1 cellular context compared by ENCODE assay signal in the genomic region with DNA sequence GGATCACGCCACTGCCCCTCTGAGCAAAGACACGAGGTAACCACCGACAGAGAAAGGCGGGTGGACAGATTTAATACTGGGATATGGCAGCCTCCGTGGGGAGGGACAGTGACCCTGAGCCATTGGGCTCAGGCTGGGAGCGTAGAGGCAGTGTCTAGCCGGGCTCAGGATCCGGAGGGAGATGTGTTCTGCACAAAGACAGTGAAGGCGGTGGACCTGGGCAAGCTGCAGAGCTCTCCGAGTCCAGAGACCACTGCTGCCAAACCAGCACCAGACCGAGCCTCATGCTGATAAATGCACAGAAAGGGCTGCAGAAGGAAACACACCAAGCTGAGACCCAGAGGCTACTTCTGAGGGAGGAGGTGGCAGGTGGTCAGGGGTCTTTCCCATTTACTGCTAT.
TF ChIP-seq lines count a peak whose summit lies in the region.

No MANE protein-coding gene starts in this region.

TF ChIP-seq in GM23338, 12 proteins besides CTCF, POLR2A, EP300 and RAD21:
- TF ChIP-seq CREB1 (CRISPR knock-in tag; IDR thresholded peaks at IDR 0.05; ENCODE audit: low read depth) (no peak), EZH2phosphoT487 (IDR thresholded peaks at IDR 0.05; ENCODE audit: unreplicated experiment) (no peak), JUNB (IDR thresholded peaks at IDR 0.05; ENCODE audit: unreplicated experiment) (no peak), NANOG (IDR thresholded peaks at IDR 0.05; ENCODE audit: borderline replicate concordance) (no peak), ZNF114 (CRISPR knock-in tag; IDR thresholded peaks at IDR 0.05) (no peak), STAT1 (IDR thresholded peaks at IDR 0.05; ENCODE audit: unreplicated experiment) (no peak), EZH2 (IDR thresholded peaks at IDR 0.05; ENCODE audit: low read depth, unreplicated experiment) (no peak), POLR2AphosphoS5 (IDR thresholded peaks at IDR 0.05; ENCODE audit: low read depth) (no peak), ZNF331 (CRISPR knock-in tag; IDR thresholded peaks at IDR 0.05; ENCODE audit: low read depth) (no peak)
- TF ChIP-seq, protein P1, sequence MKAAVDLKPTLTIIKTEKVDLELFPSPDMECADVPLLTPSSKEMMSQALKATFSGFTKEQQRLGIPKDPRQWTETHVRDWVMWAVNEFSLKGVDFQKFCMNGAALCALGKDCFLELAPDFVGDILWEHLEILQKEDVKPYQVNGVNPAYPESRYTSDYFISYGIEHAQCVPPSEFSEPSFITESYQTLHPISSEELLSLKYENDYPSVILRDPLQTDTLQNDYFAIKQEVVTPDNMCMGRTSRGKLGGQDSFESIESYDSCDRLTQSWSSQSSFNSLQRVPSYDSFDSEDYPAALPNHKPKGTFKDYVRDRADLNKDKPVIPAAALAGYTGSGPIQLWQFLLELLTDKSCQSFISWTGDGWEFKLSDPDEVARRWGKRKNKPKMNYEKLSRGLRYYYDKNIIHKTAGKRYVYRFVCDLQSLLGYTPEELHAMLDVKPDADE (IDR thresholded peaks at IDR 0.05), result no peak
- TF ChIP-seq, protein P2, sequence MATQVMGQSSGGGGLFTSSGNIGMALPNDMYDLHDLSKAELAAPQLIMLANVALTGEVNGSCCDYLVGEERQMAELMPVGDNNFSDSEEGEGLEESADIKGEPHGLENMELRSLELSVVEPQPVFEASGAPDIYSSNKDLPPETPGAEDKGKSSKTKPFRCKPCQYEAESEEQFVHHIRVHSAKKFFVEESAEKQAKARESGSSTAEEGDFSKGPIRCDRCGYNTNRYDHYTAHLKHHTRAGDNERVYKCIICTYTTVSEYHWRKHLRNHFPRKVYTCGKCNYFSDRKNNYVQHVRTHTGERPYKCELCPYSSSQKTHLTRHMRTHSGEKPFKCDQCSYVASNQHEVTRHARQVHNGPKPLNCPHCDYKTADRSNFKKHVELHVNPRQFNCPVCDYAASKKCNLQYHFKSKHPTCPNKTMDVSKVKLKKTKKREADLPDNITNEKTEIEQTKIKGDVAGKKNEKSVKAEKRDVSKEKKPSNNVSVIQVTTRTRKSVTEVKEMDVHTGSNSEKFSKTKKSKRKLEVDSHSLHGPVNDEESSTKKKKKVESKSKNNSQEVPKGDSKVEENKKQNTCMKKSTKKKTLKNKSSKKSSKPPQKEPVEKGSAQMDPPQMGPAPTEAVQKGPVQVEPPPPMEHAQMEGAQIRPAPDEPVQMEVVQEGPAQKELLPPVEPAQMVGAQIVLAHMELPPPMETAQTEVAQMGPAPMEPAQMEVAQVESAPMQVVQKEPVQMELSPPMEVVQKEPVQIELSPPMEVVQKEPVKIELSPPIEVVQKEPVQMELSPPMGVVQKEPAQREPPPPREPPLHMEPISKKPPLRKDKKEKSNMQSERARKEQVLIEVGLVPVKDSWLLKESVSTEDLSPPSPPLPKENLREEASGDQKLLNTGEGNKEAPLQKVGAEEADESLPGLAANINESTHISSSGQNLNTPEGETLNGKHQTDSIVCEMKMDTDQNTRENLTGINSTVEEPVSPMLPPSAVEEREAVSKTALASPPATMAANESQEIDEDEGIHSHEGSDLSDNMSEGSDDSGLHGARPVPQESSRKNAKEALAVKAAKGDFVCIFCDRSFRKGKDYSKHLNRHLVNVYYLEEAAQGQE (IDR thresholded peaks at IDR 0.05; ENCODE audit: unreplicated experiment), result no peak
- TF ChIP-seq, protein P3, sequence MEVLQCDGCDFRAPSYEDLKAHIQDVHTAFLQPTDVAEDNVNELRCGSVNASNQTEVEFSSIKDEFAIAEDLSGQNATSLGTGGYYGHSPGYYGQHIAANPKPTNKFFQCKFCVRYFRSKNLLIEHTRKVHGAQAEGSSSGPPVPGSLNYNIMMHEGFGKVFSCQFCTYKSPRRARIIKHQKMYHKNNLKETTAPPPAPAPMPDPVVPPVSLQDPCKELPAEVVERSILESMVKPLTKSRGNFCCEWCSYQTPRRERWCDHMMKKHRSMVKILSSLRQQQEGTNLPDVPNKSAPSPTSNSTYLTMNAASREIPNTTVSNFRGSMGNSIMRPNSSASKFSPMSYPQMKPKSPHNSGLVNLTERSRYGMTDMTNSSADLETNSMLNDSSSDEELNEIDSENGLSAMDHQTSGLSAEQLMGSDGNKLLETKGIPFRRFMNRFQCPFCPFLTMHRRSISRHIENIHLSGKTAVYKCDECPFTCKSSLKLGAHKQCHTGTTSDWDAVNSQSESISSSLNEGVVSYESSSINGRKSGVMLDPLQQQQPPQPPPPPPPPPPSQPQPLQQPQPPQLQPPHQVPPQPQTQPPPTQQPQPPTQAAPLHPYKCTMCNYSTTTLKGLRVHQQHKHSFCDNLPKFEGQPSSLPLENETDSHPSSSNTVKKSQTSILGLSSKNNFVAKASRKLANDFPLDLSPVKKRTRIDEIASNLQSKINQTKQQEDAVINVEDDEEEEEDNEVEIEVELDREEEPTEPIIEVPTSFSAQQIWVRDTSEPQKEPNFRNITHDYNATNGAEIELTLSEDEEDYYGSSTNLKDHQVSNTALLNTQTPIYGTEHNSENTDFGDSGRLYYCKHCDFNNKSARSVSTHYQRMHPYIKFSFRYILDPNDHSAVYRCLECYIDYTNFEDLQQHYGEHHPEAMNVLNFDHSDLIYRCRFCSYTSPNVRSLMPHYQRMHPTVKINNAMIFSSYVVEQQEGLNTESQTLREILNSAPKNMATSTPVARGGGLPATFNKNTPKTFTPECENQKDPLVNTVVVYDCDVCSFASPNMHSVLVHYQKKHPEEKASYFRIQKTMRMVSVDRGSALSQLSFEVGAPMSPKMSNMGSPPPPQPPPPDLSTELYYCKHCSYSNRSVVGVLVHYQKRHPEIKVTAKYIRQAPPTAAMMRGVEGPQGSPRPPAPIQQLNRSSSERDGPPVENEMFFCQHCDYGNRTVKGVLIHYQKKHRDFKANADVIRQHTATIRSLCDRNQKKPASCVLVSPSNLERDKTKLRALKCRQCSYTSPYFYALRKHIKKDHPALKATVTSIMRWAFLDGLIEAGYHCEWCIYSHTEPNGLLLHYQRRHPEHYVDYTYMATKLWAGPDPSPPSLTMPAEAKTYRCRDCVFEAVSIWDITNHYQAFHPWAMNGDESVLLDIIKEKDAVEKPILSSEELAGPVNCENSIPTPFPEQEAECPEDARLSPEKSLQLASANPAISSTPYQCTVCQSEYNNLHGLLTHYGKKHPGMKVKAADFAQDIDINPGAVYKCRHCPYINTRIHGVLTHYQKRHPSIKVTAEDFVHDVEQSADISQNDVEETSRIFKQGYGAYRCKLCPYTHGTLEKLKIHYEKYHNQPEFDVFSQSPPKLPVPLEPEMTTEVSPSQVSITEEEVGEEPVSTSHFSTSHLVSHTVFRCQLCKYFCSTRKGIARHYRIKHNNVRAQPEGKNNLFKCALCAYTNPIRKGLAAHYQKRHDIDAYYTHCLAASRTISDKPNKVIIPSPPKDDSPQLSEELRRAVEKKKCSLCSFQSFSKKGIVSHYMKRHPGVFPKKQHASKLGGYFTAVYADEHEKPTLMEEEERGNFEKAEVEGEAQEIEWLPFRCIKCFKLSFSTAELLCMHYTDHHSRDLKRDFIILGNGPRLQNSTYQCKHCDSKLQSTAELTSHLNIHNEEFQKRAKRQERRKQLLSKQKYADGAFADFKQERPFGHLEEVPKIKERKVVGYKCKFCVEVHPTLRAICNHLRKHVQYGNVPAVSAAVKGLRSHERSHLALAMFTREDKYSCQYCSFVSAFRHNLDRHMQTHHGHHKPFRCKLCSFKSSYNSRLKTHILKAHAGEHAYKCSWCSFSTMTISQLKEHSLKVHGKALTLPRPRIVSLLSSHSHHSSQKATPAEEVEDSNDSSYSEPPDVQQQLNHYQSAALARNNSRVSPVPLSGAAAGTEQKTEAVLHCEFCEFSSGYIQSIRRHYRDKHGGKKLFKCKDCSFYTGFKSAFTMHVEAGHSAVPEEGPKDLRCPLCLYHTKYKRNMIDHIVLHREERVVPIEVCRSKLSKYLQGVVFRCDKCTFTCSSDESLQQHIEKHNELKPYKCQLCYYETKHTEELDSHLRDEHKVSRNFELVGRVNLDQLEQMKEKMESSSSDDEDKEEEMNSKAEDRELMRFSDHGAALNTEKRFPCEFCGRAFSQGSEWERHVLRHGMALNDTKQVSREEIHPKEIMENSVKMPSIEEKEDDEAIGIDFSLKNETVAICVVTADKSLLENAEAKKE (CRISPR knock-in tag; IDR thresholded peaks at IDR 0.05), result no peak
TF ChIP-seq in GM23338: peak in this region for 0.
